Comparison of ENCODE assay signal across 18 cellular contexts in genomic region chr11:110075087-110075821, GRCh38. TPM values are rescaled to one million over a fixed set of nuclear protein-coding genes. Genes with fewer than 3 reads are reported as not detected.
DNase-seq lines count a peak whose midpoint lies in the region; ATAC-seq and TF ChIP-seq lines count a peak whose summit lies in the region.
"Had no signal": no experiment of that assay in that cellular context is flagged by ENCODE, and none has a peak within 500 bp of the region (broad histone marks: within the 10 kb centered on the region; RNA-seq: fewer than 3 reads in every experiment).

No MANE protein-coding gene starts in this region.

- intact Hi-C loops in left cardiac atrium (cut with DNase I) (no loop called here), cardiac septum (cut with DNase I) (no loop called here)

- no peaks in the 10 kb centered on the region for H3K27me3 ChIP-seq in foreskin keratinocyte
- H3K27me3 ChIP-seq: ovary had no signal

- H3K27me3 Mint-ChIP-seq in type B pancreatic cell = no peaks in the 10 kb centered on the region

- DNase-seq in left cardiac atrium = peak; percentile 24
- DNase-seq in cardiac septum (ENCODE audit: low spot score) = no peak
- peak; percentile 10 for DNase-seq in NCI-H446 treated with DMSO at 0.1 percent for 48 hours (lab: John Stamatoyannopoulos, UW)
- peak in 1 of 2 donors; percentile 27 for DNase-seq in foreskin keratinocyte
- no peak for DNase-seq in type B pancreatic cell (ENCODE audit: extremely low spot score, unreplicated experiment)
- DNase-seq in NCI-H1436 (lab: John Stamatoyannopoulos, UW) = no peak
- no peak for DNase-seq in GDM1 (lab: John Stamatoyannopoulos, UW)
- DNase-seq: activated CD4-positive, alpha-beta T cell treated with anti-CD3 and anti-CD28 coated beads, Interleukin-2, amount 10 ng/mL, durations not matched to agents 7 days and 5 days; activated naive CD4-positive, alpha-beta T cell treated with Interleukin-2 at 50 U/mL for 16 hours; GM23248; KBM-7; NCI-H2227 treated with DMSO at 0.1 percent for 48 hours; stimulated activated CD4-positive, alpha-beta T cell treated with anti-CD3 and anti-CD28 coated beads, Interleukin-4, amount 100 ng/mL, for 4 hours; stimulated activated CD8-positive, alpha-beta memory T cell treated with anti-CD3 and anti-CD28 coated beads, Interleukin-4, amount 100 ng/mL, for 48 hours; T-helper 9 cell had no signal

- H3K4me1 Mint-ChIP-seq in type B pancreatic cell (ENCODE audit: unreplicated experiment) = peaks cover 18% of the 10 kb centered on the region

- TF ChIP-seq CTCF in foreskin keratinocyte (conservative IDR thresholded peaks at IDR 0.05) (no peak), type B pancreatic cell (conservative IDR thresholded peaks at IDR 0.05) (no peak)

- peak overlapping the region; percentile 82 for H3K27ac Mint-ChIP-seq in type B pancreatic cell
- H3K27ac Mint-ChIP-seq: activated CD4-positive, alpha-beta T cell treated with anti-CD3 and anti-CD28 coated beads, Interleukin-2, amount 10 ng/mL, durations not matched to agents 7 days and 5 days had no signal

- H3K27ac ChIP-seq in foreskin keratinocyte = peak overlapping the region; percentile 95
- H3K27ac ChIP-seq: GM23248, ovary had no signal

- H3K4me1 ChIP-seq in foreskin keratinocyte = peaks cover 43% of the 10 kb centered on the region

- H3K36me3 Mint-ChIP-seq in type B pancreatic cell = no peaks in the 10 kb centered on the region

- peak overlapping the region; percentile 68 for H3K4me3 Mint-ChIP-seq in type B pancreatic cell
- H3K4me3 Mint-ChIP-seq: activated CD4-positive, alpha-beta T cell treated with anti-CD3 and anti-CD28 coated beads, Interleukin-2, amount 10 ng/mL, durations not matched to agents 7 days and 5 days had no signal

- H3K9me3 Mint-ChIP-seq in type B pancreatic cell = no peaks in the 10 kb centered on the region
- H3K9me3 Mint-ChIP-seq: activated CD4-positive, alpha-beta T cell treated with anti-CD3 and anti-CD28 coated beads, Interleukin-2, amount 10 ng/mL, durations not matched to agents 7 days and 5 days had no signal

- no peak for ATAC-seq in left cardiac atrium
- ATAC-seq in foreskin keratinocyte = no peak
- no peak for ATAC-seq in GM21723 (IDR thresholded peaks at IDR 0.05; ENCODE audit: unreplicated experiment)
- ATAC-seq: left lobe of liver had no signal

RNA-seq across cellular contexts. Expression of gene ZC3H12C, which starts 17.9 kb away (rescaled TPM):
- total RNA-seq in left cardiac atrium (10 to 100 TPM; 12.5 to 18.7 TPM), cardiac septum (20.0 TPM), foreskin keratinocyte (12.5 and 12.6 TPM in 2 replicates), type B pancreatic cell (ENCODE audit: low replicate concordance) (11.8 and 12.3 TPM in 2 replicates)
- 1.3 and 1.4 TPM in 2 replicates for polyA plus RNA-seq in foreskin keratinocyte

Comparison
In these comparisons a context has a peak if more than half of its experiments do, and no peak if none do; other contexts are left out.
1. DNase-seq: peak in left cardiac atrium (single experiment) and NCI-H446 treated with DMSO at 0.1 percent for 48 hours (single experiment); none in cardiac septum (single experiment), type B pancreatic cell (single experiment), NCI-H1436 (single experiment) and GDM1 (single experiment).